ENCODE assay signal across 26 cellular contexts in genomic region chr11:65583589-65583988, GRCh38. TPM values are rescaled to one million over a fixed set of nuclear protein-coding genes. Genes with fewer than 3 reads are reported as not detected.
DNase-seq lines count a peak whose midpoint lies in the region; ATAC-seq and TF ChIP-seq lines count a peak whose summit lies in the region.
"Had no signal": no experiment of that assay in that cellular context is flagged by ENCODE, and none has a peak within 500 bp of the region (broad histone marks: within the 10 kb centered on the region; RNA-seq: fewer than 3 reads in every experiment).

No MANE protein-coding gene starts in this region.

- H3K9me3 ChIP-seq in neutrophil, result no peaks in the 10 kb centered on the region
- H3K9me3 ChIP-seq: adrenal gland, breast epithelium, prostate gland had no signal

- ATAC-seq in effector memory CD8-positive, alpha-beta T cell (replicated peaks), result no peak
- ATAC-seq in GM21529 (IDR thresholded peaks at IDR 0.05; ENCODE audit: unreplicated experiment), result no peak
- ATAC-seq: HCT116; stimulated activated naive CD8-positive, alpha-beta T cell treated with anti-CD3 and anti-CD28 coated beads, Interleukin-15, amount 100 ng/mL, for 72 hours had no signal

- peaks cover 0 to 2% (median 0%) of the 10 kb centered on the region in 3 donors for H3K27me3 Mint-ChIP-seq in CD14-positive monocyte (ENCODE audit: low read depth in 3 of 3)
- no peaks in the 10 kb centered on the region for H3K27me3 Mint-ChIP-seq in IgD-negative memory B cell
- no peaks in the 10 kb centered on the region for H3K27me3 Mint-ChIP-seq in effector memory CD8-positive, alpha-beta T cell
- H3K27me3 Mint-ChIP-seq: stimulated activated naive CD8-positive, alpha-beta T cell treated with anti-CD3 and anti-CD28 coated beads, Interleukin-15, amount 100 ng/mL, for 72 hours had no signal

- no peak overlapping the region for H3K4me3 Mint-ChIP-seq in CD14-positive monocyte
- H3K4me3 Mint-ChIP-seq in IgD-negative memory B cell, result no peak overlapping the region
- H3K4me3 Mint-ChIP-seq in effector memory CD8-positive, alpha-beta T cell, result no peak overlapping the region
- H3K4me3 Mint-ChIP-seq: nephron; stimulated activated naive CD8-positive, alpha-beta T cell treated with anti-CD3 and anti-CD28 coated beads, Interleukin-15, amount 100 ng/mL, for 72 hours had no signal

- peaks cover 65 to 81% of the 10 kb centered on the region in 2 donors for H3K36me3 Mint-ChIP-seq in CD14-positive monocyte
- H3K36me3 Mint-ChIP-seq in IgD-negative memory B cell, result no peaks in the 10 kb centered on the region
- peaks cover 44% of the 10 kb centered on the region for H3K36me3 Mint-ChIP-seq in effector memory CD8-positive, alpha-beta T cell (ENCODE audit: insufficient read depth)
- H3K36me3 Mint-ChIP-seq: type B pancreatic cell had no signal

- intact Hi-C loops in CD14-positive monocyte (cut with micrococcal nuclease), result no loop called here

- peaks cover 34 to 44% of the 10 kb centered on the region in 2 experiments for H3K4me1 ChIP-seq in neutrophil (ENCODE audit: control insufficient read depth in 1 of 2, insufficient read depth in 1 of 2, low read depth in 1 of 2, low read length in 1 of 2)
- H3K4me1 ChIP-seq: breast epithelium, prostate gland had no signal

- TF ChIP-seq CTCF in CD14-positive monocyte (IDR thresholded peaks at IDR 0.05), result no peak
- no peak for TF ChIP-seq CTCF in neutrophil (IDR thresholded peaks at IDR 0.05)
- no peak for TF ChIP-seq CTCF in foreskin fibroblast (IDR thresholded peaks at IDR 0.05; ENCODE audit: low read depth, low read length)

- H3K4me3 ChIP-seq in neutrophil (ENCODE audit: low read depth in 1 of 2, low read length in 1 of 2), result no peak overlapping the region
- no peak overlapping the region for H3K4me3 ChIP-seq in foreskin fibroblast (ENCODE audit: low read depth in 1 of 2, low read length in 2 of 2)
- H3K4me3 ChIP-seq: adrenal gland, breast epithelium, coronary artery, prostate gland, SK-N-MC, skin epidermis had no signal

- H3K9me3 Mint-ChIP-seq in CD14-positive monocyte (no peaks in the 10 kb centered on the region), IgD-negative memory B cell (no peaks in the 10 kb centered on the region)
- no peaks in the 10 kb centered on the region for H3K9me3 Mint-ChIP-seq in effector memory CD8-positive, alpha-beta T cell
- H3K9me3 Mint-ChIP-seq: activated T-helper 2 cell treated with anti-CD3 and anti-CD28 coated beads, Interferon-gamma antibody, Interleukin-2, Interleukin-4, amounts not matched to agents 10 μg/mL and 5 μg/mL and 100 μg/mL, durations not matched to agents 14 hours and 24 hours and 36 hours; nephron; stimulated activated naive CD8-positive, alpha-beta T cell treated with anti-CD3 and anti-CD28 coated beads, Interleukin-15, amount 100 ng/mL, for 72 hours; type B pancreatic cell had no signal

- no peaks in the 10 kb centered on the region for H3K27me3 ChIP-seq in neutrophil
- H3K27me3 ChIP-seq: adrenal gland, breast epithelium had no signal

- H3K27ac Mint-ChIP-seq in CD14-positive monocyte (peak overlapping the region in 5 of 7 donors; percentile 44 to 79 (median 72)), IgD-negative memory B cell (peak overlapping the region; percentile 72 to 80 (median 78))
- H3K27ac Mint-ChIP-seq in effector memory CD8-positive, alpha-beta T cell, result peak overlapping the region; percentile 82 to 87
- H3K27ac Mint-ChIP-seq: activated T-helper 2 cell treated with anti-CD3 and anti-CD28 coated beads, Interferon-gamma antibody, Interleukin-2, Interleukin-4, amounts not matched to agents 10 μg/mL and 5 μg/mL and 100 μg/mL, durations not matched to agents 14 hours and 24 hours and 36 hours; type B pancreatic cell had no signal

- H3K27ac ChIP-seq in neutrophil, result peak overlapping the region; percentile 48
- H3K27ac ChIP-seq: adrenal gland, breast epithelium, prostate gland, SK-N-MC had no signal

- DNase-seq in CD14-positive monocyte (ENCODE audit: low spot score) (no peak), pons (ENCODE audit: low spot score) (no peak), HPDE6-E6E7 (ENCODE audit: extremely low spot score) (no peak), foreskin fibroblast (no peak)
- no peak for DNase-seq in effector memory CD8-positive, alpha-beta T cell
- DNase-seq: DND-41; glutamatergic neuron; mammary epithelial cell; NCI-H146; NCI-H69; RPMI8226; stimulated activated naive CD8-positive, alpha-beta T cell treated with anti-CD3 and anti-CD28 coated beads, Interleukin-15, amount 100 ng/mL, for 72 hours had no signal

- peaks cover 92% of the 10 kb centered on the region for H3K36me3 ChIP-seq in neutrophil
- H3K36me3 ChIP-seq: breast epithelium had no signal

- H3K4me1 Mint-ChIP-seq in CD14-positive monocyte (peaks cover 67% of the 10 kb centered on the region), IgD-negative memory B cell (peaks cover 14 to 28% (median 24%) of the 10 kb centered on the region in 3 donors)
- H3K4me1 Mint-ChIP-seq in effector memory CD8-positive, alpha-beta T cell (ENCODE audit: low read depth in 2 of 2), result peaks cover 37 to 38% of the 10 kb centered on the region in 2 donors

RNA-seq across cellular contexts. Expression of gene EHBP1L1, which starts 7.7 kb away (rescaled TPM):
- polyA plus RNA-seq in CD14-positive monocyte, result 10 to 100 TPM; 29.6 to 42.6 TPM
- 16.1 TPM for polyA plus RNA-seq in IgD-negative memory B cell

RNA-seq across cellular contexts. Expression of gene FAM89B, which starts 11.3 kb away (rescaled TPM):
- polyA plus RNA-seq in CD14-positive monocyte (100 to 1,000 TPM in 1 of 2 donors, 10 to 100 TPM in 1; 70.8 to 139 TPM), IgD-negative memory B cell (49.0 TPM)

RNA-seq across cellular contexts. Expression of gene KCNK7, which starts 12.0 kb away (rescaled TPM):
- polyA plus RNA-seq in CD14-positive monocyte (not detected), IgD-negative memory B cell (not detected)
- polyA plus RNA-seq: fibroblast of lung had no signal

RNA-seq across cellular contexts. Expression of gene ZNRD2, which starts 13.3 kb away (rescaled TPM):
- polyA plus RNA-seq in CD14-positive monocyte (10 to 100 TPM; 48.5 to 56.2 TPM), IgD-negative memory B cell (86.4 TPM)

RNA-seq across cellular contexts. Expression of gene LTBP3, which starts 25.4 kb away (rescaled TPM):
- polyA plus RNA-seq in CD14-positive monocyte (1 to 10 TPM; 3.4 to 4.6 TPM), IgD-negative memory B cell (37.4 TPM)
